Comparison of ENCODE assay signal across 17 cellular contexts in the genomic region with DNA sequence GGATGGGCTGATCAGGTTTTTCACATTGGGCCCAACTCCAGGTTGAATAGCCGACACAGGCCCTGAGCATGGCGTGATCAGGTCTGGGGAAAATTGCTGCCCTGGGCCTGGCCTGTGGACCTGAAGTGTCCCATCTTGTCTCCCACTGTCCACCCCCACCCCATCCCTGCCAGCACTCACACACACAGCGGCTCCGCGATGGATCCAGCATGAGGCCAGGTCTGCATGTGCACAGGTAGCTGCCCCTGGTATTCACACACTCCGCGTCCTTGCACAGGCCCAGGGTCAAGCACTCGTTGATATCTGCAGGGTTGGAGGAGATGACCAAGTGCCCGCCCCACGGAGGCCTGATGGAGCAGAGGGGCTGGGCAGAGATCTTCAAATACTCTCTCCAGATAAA. TPM values are rescaled to one million over a fixed set of nuclear protein-coding genes. Genes with fewer than 3 reads are reported as not detected.
DNase-seq lines count a peak whose midpoint lies in the region; ATAC-seq, FAIRE-seq and TF ChIP-seq lines count a peak whose summit lies in the region.
"Had no signal": no experiment of that assay in that cellular context is flagged by ENCODE, and none has a peak within 500 bp of the region (broad histone marks: within the 10 kb centered on the region; RNA-seq: fewer than 3 reads in every experiment).

No MANE protein-coding gene starts in this region.

- H3K4ac ChIP-seq in H1 (replicated peaks; ENCODE audit: insufficient read length, low read depth, low read length) (no peak overlapping the region), mesendoderm (ENCODE audit: low read depth, low read length) (no peak overlapping the region)

- H4K20me1 ChIP-seq in H1 (replicated peaks in 1 of 2; ENCODE audit: control insufficient read depth in 1 of 2, insufficient read depth in 2 of 2, low read length in 2 of 2): no peaks in the 10 kb centered on the region
- H4K20me1 ChIP-seq in osteoblast (ENCODE audit: insufficient read depth, low read length): peaks cover 5% of the 10 kb centered on the region
- H4K20me1 ChIP-seq: BLaER1 had no signal

- H3K9me3 ChIP-seq in left ventricle myocardium inferior (replicated peaks) (no peaks in the 10 kb centered on the region), H1 (ENCODE audit: insufficient read depth in 2 of 2, low read depth in 1 of 2, low read length in 1 of 2) (no peaks in the 10 kb centered on the region), osteoblast (ENCODE audit: low read depth, low read length) (no peaks in the 10 kb centered on the region)
- H3K9me3 ChIP-seq: BLaER1, HAP-1 had no signal

- in situ Hi-C loops in brain microvascular endothelial cell (cut with HindIII; ENCODE audit: low pct_ligation_motif_present, low sequenced_read_pairs): no loop called here

- POLR2A ChIA-PET in H1 (lab: Charles Lee; ENCODE audit: partially characterized antibody): interaction anchor here (0.9 to 2.1 kb wide), 4 partner anchors 9 to 36 kb away, joined by 3 to 7 read pairs (median 3); no protein-coding TSS in a partner anchor

- H4K91ac ChIP-seq in H1 (replicated peaks; ENCODE audit: insufficient read length, low read length): no peak overlapping the region

- H3K4me3 ChIP-seq in left ventricle myocardium inferior (no peak overlapping the region), H1 (ENCODE audit: extremely low read depth in 1 of 4, insufficient read depth in 2 of 4, low read depth in 3 of 4, low read length in 4 of 4) (no peak overlapping the region), osteoblast (ENCODE audit: insufficient read depth, low read length) (no peak overlapping the region), brain microvascular endothelial cell (ENCODE audit: low read depth, low read length) (no peak overlapping the region), mesendoderm (ENCODE audit: low read length) (no peak overlapping the region)
- H3K4me3 ChIP-seq: BLaER1, HAP-1 had no signal

- intact Hi-C loops in Right ventricle myocardium superior (cut with DNase I) (no loop called here), left ventricle myocardium inferior (cut with micrococcal nuclease) (no loop called here)

- H3K56ac ChIP-seq in H1 (replicated peaks; ENCODE audit: insufficient read length, low read depth, low read length) (no peak overlapping the region), mesendoderm (ENCODE audit: low read length) (no peak overlapping the region)

- 91% methylated on average over 10 of the region's 10 CpGs; no CpG with 5 or more reads in 1 of the 2 experiments for WGBS in H1 (ENCODE audit: extremely low coverage in 1 of 2, insufficient coverage in 1 of 2, insufficient read length in 1 of 2, insufficient replicate concordance in 2 of 2, low coverage in 1 of 2, low lambda C conversion rate in 2 of 2, missing lambda C conversion rate in 1 of 2), 2 experiments
- WGBS in mesendoderm (ENCODE audit: extremely low coverage, insufficient coverage, low lambda C conversion rate): no CpG with 5 or more reads among the region's 10 CpGs

- H3K79me2 ChIP-seq in H1 (ENCODE audit: control insufficient read depth in 1 of 2, insufficient read depth in 2 of 2, low read length in 2 of 2): no peaks in the 10 kb centered on the region
- H3K79me2 ChIP-seq in osteoblast (ENCODE audit: insufficient read depth, low read length): peaks cover 2% of the 10 kb centered on the region
- no peaks in the 10 kb centered on the region for H3K79me2 ChIP-seq in mesendoderm (ENCODE audit: control insufficient read depth, insufficient read depth, low read length)

- H4K5ac ChIP-seq in H1 (ENCODE audit: insufficient read length, low read depth, low read length) (no peak overlapping the region), mesendoderm (ENCODE audit: low read length) (no peak overlapping the region)

- no peak overlapping the region for H3K27ac ChIP-seq in left ventricle myocardium inferior (replicated peaks)
- H3K27ac ChIP-seq in H1 (ENCODE audit: low read depth, low read length): no peak overlapping the region
- peak overlapping the region; percentile 48 for H3K27ac ChIP-seq in osteoblast (ENCODE audit: low read depth, low read length)
- H3K27ac ChIP-seq in brain microvascular endothelial cell: no peak overlapping the region
- H3K27ac ChIP-seq in mesendoderm (ENCODE audit: low read depth, low read length): no peak overlapping the region
- H3K27ac ChIP-seq: BLaER1 had no signal

- H2BK15ac ChIP-seq in H1 (ENCODE audit: low read length) (no peak overlapping the region), mesendoderm (replicated peaks; ENCODE audit: low read depth) (no peak overlapping the region)

- no peak for FAIRE-seq in H1 (lab: Jason Lieb, UNC)
- FAIRE-seq: GM12892, GM18507, HepG2 had no signal

- H3K27me3 ChIP-seq in left ventricle myocardium inferior (ENCODE audit: low read depth) (no peaks in the 10 kb centered on the region), H1 (replicated peaks in 1 of 4; ENCODE audit: control insufficient read depth in 3 of 4, extremely low read depth in 1 of 4, insufficient read depth in 3 of 4, low read length in 3 of 4) (no peaks in the 10 kb centered on the region), osteoblast (ENCODE audit: insufficient read depth, low read length) (no peaks in the 10 kb centered on the region), brain microvascular endothelial cell (replicated peaks) (no peaks in the 10 kb centered on the region), mesendoderm (ENCODE audit: insufficient read depth, low read length, poor library complexity) (no peaks in the 10 kb centered on the region)
- H3K27me3 ChIP-seq: BLaER1 had no signal

- DNase-seq in Right ventricle myocardium superior (peak; percentile 13), left ventricle myocardium inferior (no peak), H1 (ENCODE audit: low read depth in 1 of 2, low spot score in 2 of 2) (no peak), osteoblast (ENCODE audit: insufficient read length, low spot score, missing footprints) (peak; percentile 59), brain microvascular endothelial cell (no peak), KG1 (lab: John Stamatoyannopoulos, UW) (no peak), mesendoderm (no peak)
- DNase-seq: CD4-positive, alpha-beta memory T cell; DMS153; DMS79; GDM1 had no signal

- H4K8ac ChIP-seq in H1 (ENCODE audit: extremely low read depth, insufficient read depth, low read length) (peak overlapping the region; percentile 84; the same call in 1 of the 2 replicates), mesendoderm (ENCODE audit: low read depth, low read length) (no peak overlapping the region)

- no peak overlapping the region for H2BK5ac ChIP-seq in H1 (ENCODE audit: low read depth, low read length)
- H2BK5ac ChIP-seq in mesendoderm (ENCODE audit: low read length): no peak overlapping the region

- H3K14ac ChIP-seq in H1 (ENCODE audit: insufficient read length): no peak overlapping the region

- H3K4me1 ChIP-seq in left ventricle myocardium inferior: no peaks in the 10 kb centered on the region
- no peaks in the 10 kb centered on the region; a peak in 2 of 7 replicates for H3K4me1 ChIP-seq in H1 (replicated peaks in 1 of 4; ENCODE audit: control insufficient read depth in 3 of 4, insufficient read depth in 4 of 4, low read length in 3 of 4)
- no peaks in the 10 kb centered on the region for H3K4me1 ChIP-seq in osteoblast (ENCODE audit: insufficient read depth, low read length)
- no peaks in the 10 kb centered on the region for H3K4me1 ChIP-seq in mesendoderm (ENCODE audit: control insufficient read depth, low read depth, low read length)

- H3K4me2 ChIP-seq in H1 (ENCODE audit: insufficient read depth in 1 of 2, low read depth in 2 of 2, low read length in 2 of 2) (no peak overlapping the region), osteoblast (ENCODE audit: insufficient read depth, low read length) (no peak overlapping the region), mesendoderm (ENCODE audit: low read length) (no peak overlapping the region)
- H3K4me2 ChIP-seq: BLaER1 had no signal

- TF ChIP-seq EP300 in H1 (IDR thresholded peaks at IDR 0.05; ENCODE audit: borderline replicate concordance in 1 of 2, low read depth in 2 of 2, low read length in 2 of 2): no peak

- no peaks in the 10 kb centered on the region for H3K23me2 ChIP-seq in H1 (ENCODE audit: low read depth, low read length)

- H2AK5ac ChIP-seq in H1 (ENCODE audit: low read depth, low read length) (0 out of 2 replicates have a peak overlapping the region, but pooled peaks have one; percentile 53), mesendoderm (ENCODE audit: low read length) (no peak overlapping the region)

- no peak for TF ChIP-seq RAD21 in H1 (IDR thresholded peaks at IDR 0.05 in 1 of 2, conservative IDR thresholded peaks at IDR 0.05 in 1 of 2; ENCODE audit: low read depth in 2 of 2, low read length in 2 of 2)

- H3K23ac ChIP-seq in H1 (ENCODE audit: insufficient read length): no peak overlapping the region
- no peak overlapping the region for H3K23ac ChIP-seq in mesendoderm (ENCODE audit: low read length)

- TF ChIP-seq POLR2A in H1 (IDR thresholded peaks at IDR 0.05; ENCODE audit: control extremely low read depth in 1 of 2, low read depth in 2 of 2, low read length in 2 of 2): no peak

- no peak overlapping the region for H3K9ac ChIP-seq in H1 (replicated peaks in 1 of 4; ENCODE audit: extremely low read depth in 1 of 4, low read depth in 3 of 4, low read length in 3 of 4)
- no peak overlapping the region for H3K9ac ChIP-seq in mesendoderm (ENCODE audit: low read length)
- H3K9ac ChIP-seq: BLaER1 had no signal

- CTCF ChIA-PET in H1 (lab: Charles Lee; ENCODE audit: partially characterized antibody): interaction anchor here (0.8 to 8.3 kb wide), 14 partner anchors 8 to 86 kb away, joined by 3 to 49 read pairs (median 6); a partner anchor contains a TSS

- no peak overlapping the region for H2BK12ac ChIP-seq in H1 (ENCODE audit: low read depth, low read length)

- H3K18ac ChIP-seq in H1 (ENCODE audit: extremely low read depth, low read length) (no peak overlapping the region), mesendoderm (ENCODE audit: low read length) (no peak overlapping the region)

- no peak overlapping the region for H2AFZ ChIP-seq in H1 (ENCODE audit: low read length)
- H2AFZ ChIP-seq in osteoblast (ENCODE audit: low read length): no peak overlapping the region

- H3K36me3 ChIP-seq in left ventricle myocardium inferior: no peaks in the 10 kb centered on the region
- no peaks in the 10 kb centered on the region for H3K36me3 ChIP-seq in H1 (ENCODE audit: control insufficient read depth in 2 of 4, insufficient read depth in 4 of 4, low read length in 3 of 4)
- H3K36me3 ChIP-seq in osteoblast (ENCODE audit: insufficient read depth, low read length): peaks cover 89% of the 10 kb centered on the region
- H3K36me3 ChIP-seq in brain microvascular endothelial cell (replicated peaks): peaks cover 16% of the 10 kb centered on the region
- H3K36me3 ChIP-seq in mesendoderm (ENCODE audit: control insufficient read depth, insufficient read depth, low read length): no peaks in the 10 kb centered on the region
- H3K36me3 ChIP-seq: BLaER1, HAP-1 had no signal

- H2BK120ac ChIP-seq in H1 (replicated peaks; ENCODE audit: low read depth, low read length) (no peak overlapping the region), mesendoderm (ENCODE audit: low read depth, low read length) (no peak overlapping the region)

- H2BK20ac ChIP-seq in H1 (ENCODE audit: low read length): no peak overlapping the region

- no peak for TF ChIP-seq CTCF in left ventricle myocardium inferior (IDR thresholded peaks at IDR 0.05; ENCODE audit: borderline replicate concordance)
- no peak for TF ChIP-seq CTCF in H1 (IDR thresholded peaks at IDR 0.05; ENCODE audit: control extremely low read depth in 1 of 3, insufficient read depth in 1 of 3, low read depth in 1 of 3, low read length in 3 of 3)
- TF ChIP-seq CTCF in osteoblast (IDR thresholded peaks at IDR 0.05; ENCODE audit: extremely low read depth, low read depth, low read length): no peak
- TF ChIP-seq CTCF in brain microvascular endothelial cell (IDR thresholded peaks at IDR 0.05; ENCODE audit: low read depth, low read length, missing control alignments): no peak

- ATAC-seq in Right ventricle myocardium superior (ENCODE audit: poor library complexity) (no peak), GM21825 (IDR thresholded peaks at IDR 0.05; ENCODE audit: unreplicated experiment) (no peak)

- H3K79me1 ChIP-seq in H1 (ENCODE audit: low read depth, low read length) (no peaks in the 10 kb centered on the region), mesendoderm (ENCODE audit: low read length) (no peaks in the 10 kb centered on the region)

RNA-seq across cellular contexts. Expression of a gene that starts 38.7 kb away (rescaled TPM):
- total RNA-seq in Right ventricle myocardium superior: 38.3 TPM
- total RNA-seq in left ventricle myocardium inferior: 45.8 TPM
- 43.5 and 51.5 TPM in 2 replicates for total RNA-seq in H1 (2021; fragmentation: NEBNext Ultra II Directional; extraction: Animal tissue kit (Norgen Biotek cat#: 25700))
- polyA plus RNA-seq in H1 (2011; rRNA removed): 58.2 and 78.6 TPM in 2 replicates
- 56.9 TPM for polyA plus RNA-seq in H1 (2011; cell fraction: cytosol; rRNA removed)
- 14.9 TPM for polyA plus RNA-seq in H1 (2011; cell fraction: nucleus; rRNA removed)
- polyA plus RNA-seq in H1 (2012, experiment 1 of 2): 29.6 to 43.0 TPM (median 33.9 TPM) in 4 replicates
- polyA plus RNA-seq in H1 (2012, experiment 2 of 2): 100 TPM
- polyA plus RNA-seq in H1 (2013, experiment 1 of 2): 37.6 TPM
- 40.2 TPM for polyA plus RNA-seq in H1 (2013, experiment 2 of 2)
- 13.1 and 13.7 TPM in 2 replicates for polyA minus RNA-seq in H1 (2011; rRNA and poly(A)+ RNA removed)
- polyA minus RNA-seq in H1 (2011; cell fraction: cytosol; rRNA and poly(A)+ RNA removed): 20.4 TPM
- 8.2 TPM for polyA minus RNA-seq in H1 (2011; cell fraction: nucleus; rRNA and poly(A)+ RNA removed)
- total RNA-seq in osteoblast: 8.7 and 18.6 TPM in 2 replicates
- polyA plus RNA-seq in mesendoderm (2013, experiment 1 of 2): 36.8 TPM
- 34.3 TPM for polyA plus RNA-seq in mesendoderm (2013, experiment 2 of 2)

RNA-seq across cellular contexts. Expression of a gene that starts 39.1 kb away (rescaled TPM):
- total RNA-seq in Right ventricle myocardium superior (75.8 TPM), left ventricle myocardium inferior (93.5 TPM), osteoblast (266 and 291 TPM in 2 replicates)
- 168 and 178 TPM in 2 replicates for total RNA-seq in H1 (2021; fragmentation: NEBNext Ultra II Directional; extraction: Animal tissue kit (Norgen Biotek cat#: 25700))
- 258 and 287 TPM in 2 replicates for polyA plus RNA-seq in H1 (2011; rRNA removed)
- 273 TPM for polyA plus RNA-seq in H1 (2011; cell fraction: cytosol; rRNA removed)
- polyA plus RNA-seq in H1 (2011; cell fraction: nucleus; rRNA removed): 288 TPM
- 283 to 375 TPM (median 345 TPM) in 4 replicates for polyA plus RNA-seq in H1 (2012, experiment 1 of 2)
- polyA plus RNA-seq in H1 (2012, experiment 2 of 2): 241 TPM
- 424 TPM for polyA plus RNA-seq in H1 (2013, experiment 1 of 2)
- polyA plus RNA-seq in H1 (2013, experiment 2 of 2): 546 TPM
- 253 and 295 TPM in 2 replicates for polyA minus RNA-seq in H1 (2011; rRNA and poly(A)+ RNA removed)
- 120 TPM for polyA minus RNA-seq in H1 (2011; cell fraction: cytosol; rRNA and poly(A)+ RNA removed)
- 120 TPM for polyA minus RNA-seq in H1 (2011; cell fraction: nucleus; rRNA and poly(A)+ RNA removed)
- polyA plus RNA-seq in mesendoderm (2013, experiment 1 of 2): 266 TPM
- polyA plus RNA-seq in mesendoderm (2013, experiment 2 of 2): 248 TPM

Comparison
In these comparisons a context has a peak if more than half of its experiments do, and no peak if none do; other contexts are left out.
1. DNase-seq: peak in Right ventricle myocardium superior (single experiment) and osteoblast (single experiment); none in left ventricle myocardium inferior (single experiment), H1 (0 of 2), brain microvascular endothelial cell (single experiment), KG1 (single experiment) and mesendoderm (single experiment).